In genomic region chr19:38685666-38686529, GRCh38 we compare ENCODE assay signal across 8 cellular contexts. TPM values are rescaled to one million over a fixed set of nuclear protein-coding genes. Genes with fewer than 3 reads are reported as not detected.
DNase-seq lines count a peak whose midpoint lies in the region; ATAC-seq and FAIRE-seq lines count a peak whose summit lies in the region.

No MANE protein-coding gene starts in this region.

- DNase-seq in EH (ENCODE audit: low read depth) (peak; percentile 63), Kasumi-1 (lab: John Stamatoyannopoulos, UW) (peak; percentile 27 to 37), glomerular visceral epithelial cell (ENCODE audit: extremely low spot score) (peak; percentile 81), small intestine (peak; percentile 77), iPS-NIHi7 (ENCODE audit: extremely low spot score) (no peak), cortex of kidney (lab: John Stamatoyannopoulos, UW) (no peak)
- peak; percentile 23 for DNase-seq in activated CD8-positive, alpha-beta T cell treated with anti-CD3 and anti-CD28 coated beads, Interleukin-2, amount 10 ng/mL, durations not matched to agents 7 days and 5 days

- peak overlapping the region; percentile 93 to 99 for H3K27ac ChIP-seq in small intestine (ENCODE audit: low read depth in 1 of 2, low read length in 1 of 2)

- ATAC-seq in activated CD8-positive, alpha-beta T cell treated with anti-CD3 and anti-CD28 coated beads, Interleukin-2, amount 10 ng/mL, durations not matched to agents 7 days and 5 days, result no peak
- ATAC-seq in HG02763 (IDR thresholded peaks at IDR 0.05; ENCODE audit: unreplicated experiment), result no peak

- H3K27me3 ChIP-seq in small intestine (ENCODE audit: control insufficient read depth in 2 of 2, insufficient read depth in 2 of 2, low read length in 2 of 2), result no peaks in the 10 kb centered on the region

- peaks cover 90% of the 10 kb centered on the region for H3K4me1 Mint-ChIP-seq in activated CD8-positive, alpha-beta T cell treated with anti-CD3 and anti-CD28 coated beads, Interleukin-2, amount 10 ng/mL, durations not matched to agents 7 days and 5 days (ENCODE audit: low read depth)

- FAIRE-seq in small intestine (lab: Jason Lieb, UNC), result no peak

- POLR2A ChIA-PET in activated CD8-positive, alpha-beta T cell treated with anti-CD3 and anti-CD28 coated beads, Interleukin-2, amount 10 ng/mL, durations not matched to agents 7 days and 5 days (lab: Charles Lee), result no interaction called here

- H3K9me3 Mint-ChIP-seq in activated CD8-positive, alpha-beta T cell treated with anti-CD3 and anti-CD28 coated beads, Interleukin-2, amount 10 ng/mL, durations not matched to agents 7 days and 5 days (ENCODE audit: insufficient read depth), result no peaks in the 10 kb centered on the region

- no peak overlapping the region for H3K4me3 ChIP-seq in small intestine (ENCODE audit: low read depth in 1 of 2, low read length in 2 of 2)

- peaks cover 0 to 2% of the 10 kb centered on the region in 2 donors for H3K36me3 ChIP-seq in small intestine (ENCODE audit: control insufficient read depth in 2 of 2, insufficient read depth in 2 of 2, low read length in 2 of 2)

- H3K4me3 Mint-ChIP-seq in activated CD8-positive, alpha-beta T cell treated with anti-CD3 and anti-CD28 coated beads, Interleukin-2, amount 10 ng/mL, durations not matched to agents 7 days and 5 days, result peak overlapping the region; percentile 46

- peaks cover 26 to 44% of the 10 kb centered on the region in 2 donors for H3K4me1 ChIP-seq in small intestine (ENCODE audit: control insufficient read depth in 2 of 2, insufficient read depth in 1 of 2, low read depth in 1 of 2, low read length in 1 of 2)

- H3K27ac Mint-ChIP-seq in activated CD8-positive, alpha-beta T cell treated with anti-CD3 and anti-CD28 coated beads, Interleukin-2, amount 10 ng/mL, durations not matched to agents 7 days and 5 days, result peak overlapping the region; percentile 79

- peaks cover 54% of the 10 kb centered on the region for H3K36me3 Mint-ChIP-seq in activated CD8-positive, alpha-beta T cell treated with anti-CD3 and anti-CD28 coated beads, Interleukin-2, amount 10 ng/mL, durations not matched to agents 7 days and 5 days (ENCODE audit: low read depth)

- no peaks in the 10 kb centered on the region for H3K27me3 Mint-ChIP-seq in activated CD8-positive, alpha-beta T cell treated with anti-CD3 and anti-CD28 coated beads, Interleukin-2, amount 10 ng/mL, durations not matched to agents 7 days and 5 days (ENCODE audit: low read depth)

- no peaks in the 10 kb centered on the region for H3K9me3 ChIP-seq in small intestine (ENCODE audit: control insufficient read depth, low read depth)

- WGBS in small intestine, 3 donors, result 6 to 23% (median 11%) methylated on average over 10 of the region's 10 CpGs

- CTCF ChIA-PET in activated CD8-positive, alpha-beta T cell treated with anti-CD3 and anti-CD28 coated beads, Interleukin-2, amount 10 ng/mL, durations not matched to agents 7 days and 5 days (lab: Charles Lee), result interaction anchor here (0.6 to 2.3 kb wide), 14 partner anchors 8 to 277 kb away, joined by 3 to 14 read pairs (median 4); partner anchors contain the start of genes ACTN4, MRPS12 and SARS2

RNA-seq across cellular contexts. Expression of gene ACTN4, which starts 38.4 kb away (rescaled TPM):
- total RNA-seq in activated CD8-positive, alpha-beta T cell treated with anti-CD3 and anti-CD28 coated beads, Interleukin-2, amount 10 ng/mL, durations not matched to agents 7 days and 5 days, result 100 to 1,000 TPM; 357 to 373 TPM
- 100 to 1,000 TPM; 188 to 326 (median 291) TPM for polyA plus RNA-seq in small intestine

RNA-seq across cellular contexts. Expression of gene CAPN12, which starts 58.4 kb away (rescaled TPM):
- total RNA-seq in activated CD8-positive, alpha-beta T cell treated with anti-CD3 and anti-CD28 coated beads, Interleukin-2, amount 10 ng/mL, durations not matched to agents 7 days and 5 days, result 10 to 100 TPM; 12.2 to 16.2 TPM
- polyA plus RNA-seq in small intestine, result 10 to 100 TPM in 1 of 3 donors, 1 to 10 TPM in 2; 2.4 to 26.1 (median 2.7) TPM

Comparison
In these comparisons a context has a peak if more than half of its experiments do, and no peak if none do; other contexts are left out.
1. DNase-seq: peak in EH (single experiment), Kasumi-1 (2 of 2), activated CD8-positive, alpha-beta T cell treated with anti-CD3 and anti-CD28 coated beads, Interleukin-2, amount 10 ng/mL, durations not matched to agents 7 days and 5 days (single experiment), glomerular visceral epithelial cell (single experiment) and small intestine (single experiment); none in iPS-NIHi7 (single experiment) and cortex of kidney (single experiment).